In the genomic region with DNA sequence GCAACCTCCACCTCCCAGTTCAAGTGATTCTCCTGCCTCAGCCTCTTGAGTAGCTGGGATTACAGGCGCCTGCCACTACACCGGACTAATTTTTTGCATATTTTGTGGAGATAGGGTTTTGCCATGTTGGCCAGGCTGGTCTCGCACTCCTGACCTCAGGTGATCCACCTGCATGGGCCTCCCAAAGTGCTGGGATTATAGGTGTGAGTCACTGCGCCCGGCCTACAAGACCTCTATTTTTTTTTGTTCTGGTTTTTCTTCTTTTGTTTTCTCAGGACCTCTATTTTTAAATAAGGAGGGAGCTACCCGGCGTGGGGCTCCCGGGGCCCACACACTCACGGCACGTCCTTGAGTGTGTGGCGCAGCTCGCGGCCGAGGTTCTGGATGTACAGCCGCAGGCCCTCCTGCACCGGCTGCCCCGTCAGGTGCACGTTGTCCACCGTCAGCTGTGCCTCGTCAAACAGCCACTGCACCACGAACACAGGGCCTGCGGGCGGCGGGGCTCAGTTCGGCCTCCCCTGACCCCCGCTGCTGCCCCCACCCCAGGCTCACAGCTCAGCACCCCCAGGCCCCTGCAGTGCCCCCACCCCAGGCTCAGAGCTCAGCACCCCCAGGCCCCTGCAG, we compare ENCODE assay signal across 28 cellular contexts. TPM values are rescaled to one million over a fixed set of nuclear protein-coding genes. Genes with fewer than 3 reads are reported as not detected.
"Had no signal": no experiment of that assay in that cellular context is flagged by ENCODE, and none has a peak within 500 bp of the region (broad histone marks: within the 10 kb centered on the region; RNA-seq: fewer than 3 reads in every experiment).

No MANE protein-coding gene starts in this region.

- H3K36me3 ChIP-seq: breast epithelium, MG63, Peyer's patch had no signal

- H3K4me1 Mint-ChIP-seq: activated CD8-positive, alpha-beta memory T cell treated with anti-CD3 and anti-CD28 coated beads, Interleukin-2, amount 10 ng/mL, durations not matched to agents 7 days and 5 days had no signal

- ATAC-seq: activated CD8-positive, alpha-beta memory T cell treated with anti-CD3 and anti-CD28 coated beads, Interleukin-2, amount 10 ng/mL, durations not matched to agents 7 days and 5 days had no signal

- H3K27ac ChIP-seq: breast epithelium, Peyer's patch had no signal

- H3K9me3 ChIP-seq: breast epithelium, MG63, Peyer's patch had no signal

- H3K36me3 Mint-ChIP-seq: activated CD8-positive, alpha-beta memory T cell treated with anti-CD3 and anti-CD28 coated beads, Interleukin-2, amount 10 ng/mL, durations not matched to agents 7 days and 5 days; activated naive CD4-positive, alpha-beta T cell treated with anti-CD3 and anti-CD28 coated beads, Interleukin-2, amount 50 U/mL, for 24 hours had no signal

- DNase-seq: activated B cell treated with CpG ODN at 0.5 μM for 24 hours; activated CD4-positive, alpha-beta T cell treated with anti-CD3 and anti-CD28 coated beads for 1 hour; activated CD4-positive, alpha-beta T cell treated with anti-CD3 and anti-CD28 coated beads, Interleukin-2, amount 10 ng/mL, durations not matched to agents 24 days and 14 days; activated CD4-positive, alpha-beta T cell treated with anti-CD3 and anti-CD28 coated beads, Interleukin-2, amount 50 U/mL, for 48 hours; activated CD8-positive, alpha-beta memory T cell treated with anti-CD3 and anti-CD28 coated beads, Interleukin-2, amount 10 ng/mL, durations not matched to agents 7 days and 5 days; activated effector memory CD4-positive, alpha-beta T cell treated with Interleukin-2 at 50 U/mL for 16 hours; activated naive CD4-positive, alpha-beta T cell; activated T-cell treated with anti-CD3 and anti-CD28 coated beads, Interleukin-2, amount 50 U/mL, for 24 hours; aorta; caudate nucleus; MG63; MV-4-11; NCI-H1105; NCI-H1436; NCI-H1694 treated with DMSO at 0.1 percent for 48 hours; NCI-H2029 treated with DMSO at 0.1 percent for 48 hours; NCI-H510A treated with DMSO at 0.1 percent for 48 hours; NCI-H69; NK-92 treated with Interleukin-12 subunit alpha and Interleukin-12 subunit beta, amount 100 ng/mL, for 24 hours; OCI-M1; Peyer's patch; SHP77 treated with DMSO at 0.1 percent for 48 hours; T-helper 9 cell had no signal

- H3K4me3 ChIP-seq: breast epithelium, MG63, Peyer's patch had no signal

- H3K4me3 Mint-ChIP-seq: activated B cell treated with CpG ODN at 0.5 μM for 24 hours; activated CD4-positive, alpha-beta T cell treated with anti-CD3 and anti-CD28 coated beads, Interleukin-2, amount 10 ng/mL, durations not matched to agents 24 days and 14 days; activated CD8-positive, alpha-beta memory T cell treated with anti-CD3 and anti-CD28 coated beads, Interleukin-2, amount 10 ng/mL, durations not matched to agents 7 days and 5 days; activated naive CD4-positive, alpha-beta T cell treated with anti-CD3 and anti-CD28 coated beads, Interleukin-2, amount 50 U/mL, for 24 hours; activated T-cell treated with anti-CD3 and anti-CD28 coated beads, Interleukin-2, amount 50 U/mL, for 24 hours; activated T-helper 1 cell treated with anti-CD3 and anti-CD28 coated beads, Interleukin-12 subunit alpha, Interleukin-12 subunit beta, Interleukin-2, Interleukin-4 antibody, amounts not matched to agents 30 ng/mL and 10 ng/mL and 1 ng/mL, durations not matched to agents 14 hours and 24 hours and 36 hours; T-helper 1 cell treated with Interleukin-12 subunit alpha and Interleukin-12 subunit beta and Interleukin-4 antibody, amounts not matched to agents 30 μg/mL and 1 μg/mL, for 36 hours had no signal

- H3K27ac Mint-ChIP-seq: activated B cell treated with CpG ODN at 0.5 μM for 24 hours; activated CD4-positive, alpha-beta T cell treated with anti-CD3 and anti-CD28 coated beads, Interleukin-2, amount 10 ng/mL, durations not matched to agents 24 days and 14 days; activated CD8-positive, alpha-beta memory T cell treated with anti-CD3 and anti-CD28 coated beads, Interleukin-2, amount 10 ng/mL, durations not matched to agents 7 days and 5 days; activated naive CD4-positive, alpha-beta T cell treated with anti-CD3 and anti-CD28 coated beads, Interleukin-2, amount 50 U/mL, for 24 hours; activated T-cell treated with anti-CD3 and anti-CD28 coated beads, Interleukin-2, amount 50 U/mL, for 24 hours; activated T-helper 1 cell treated with anti-CD3 and anti-CD28 coated beads, Interleukin-12 subunit alpha, Interleukin-12 subunit beta, Interleukin-2, Interleukin-4 antibody, amounts not matched to agents 30 ng/mL and 10 ng/mL and 1 ng/mL, durations not matched to agents 14 hours and 24 hours and 36 hours; T-helper 1 cell treated with Interleukin-12 subunit alpha and Interleukin-12 subunit beta and Interleukin-4 antibody, amounts not matched to agents 30 μg/mL and 1 μg/mL, for 36 hours had no signal

- H3K9me3 Mint-ChIP-seq: activated B cell treated with CpG ODN at 0.5 μM for 24 hours; activated CD4-positive, alpha-beta T cell treated with anti-CD3 and anti-CD28 coated beads, Interleukin-2, amount 10 ng/mL, durations not matched to agents 24 days and 14 days; activated naive CD4-positive, alpha-beta T cell treated with anti-CD3 and anti-CD28 coated beads, Interleukin-2, amount 50 U/mL, for 24 hours; activated T-cell treated with anti-CD3 and anti-CD28 coated beads, Interleukin-2, amount 50 U/mL, for 24 hours; activated T-helper 1 cell treated with anti-CD3 and anti-CD28 coated beads, Interleukin-12 subunit alpha, Interleukin-12 subunit beta, Interleukin-2, Interleukin-4 antibody, amounts not matched to agents 30 ng/mL and 10 ng/mL and 1 ng/mL, durations not matched to agents 14 hours and 24 hours and 36 hours; T-helper 1 cell treated with Interleukin-12 subunit alpha and Interleukin-12 subunit beta and Interleukin-4 antibody, amounts not matched to agents 30 μg/mL and 1 μg/mL, for 36 hours had no signal

RNA-seq across cellular contexts. Expression of gene NOTUM, which starts 5.8 kb away (rescaled TPM):
- total RNA-seq: activated B cell treated with CpG ODN at 0.5 μM for 24 hours had no signal

RNA-seq across cellular contexts. Expression of gene MYADML2, which starts 8.1 kb away (rescaled TPM):
- total RNA-seq: activated B cell treated with CpG ODN at 0.5 μM for 24 hours; activated CD4-positive, alpha-beta T cell treated with anti-CD3 and anti-CD28 coated beads, Interleukin-2, amount 10 ng/mL, durations not matched to agents 24 days and 14 days; activated CD8-positive, alpha-beta memory T cell treated with anti-CD3 and anti-CD28 coated beads, Interleukin-2, amount 10 ng/mL, durations not matched to agents 7 days and 5 days; aorta; breast epithelium; SK-MEL-5 had no signal
- polyA plus RNA-seq: aorta had no signal
